ENCODE assay signal across 9 cellular contexts in the genomic region with DNA sequence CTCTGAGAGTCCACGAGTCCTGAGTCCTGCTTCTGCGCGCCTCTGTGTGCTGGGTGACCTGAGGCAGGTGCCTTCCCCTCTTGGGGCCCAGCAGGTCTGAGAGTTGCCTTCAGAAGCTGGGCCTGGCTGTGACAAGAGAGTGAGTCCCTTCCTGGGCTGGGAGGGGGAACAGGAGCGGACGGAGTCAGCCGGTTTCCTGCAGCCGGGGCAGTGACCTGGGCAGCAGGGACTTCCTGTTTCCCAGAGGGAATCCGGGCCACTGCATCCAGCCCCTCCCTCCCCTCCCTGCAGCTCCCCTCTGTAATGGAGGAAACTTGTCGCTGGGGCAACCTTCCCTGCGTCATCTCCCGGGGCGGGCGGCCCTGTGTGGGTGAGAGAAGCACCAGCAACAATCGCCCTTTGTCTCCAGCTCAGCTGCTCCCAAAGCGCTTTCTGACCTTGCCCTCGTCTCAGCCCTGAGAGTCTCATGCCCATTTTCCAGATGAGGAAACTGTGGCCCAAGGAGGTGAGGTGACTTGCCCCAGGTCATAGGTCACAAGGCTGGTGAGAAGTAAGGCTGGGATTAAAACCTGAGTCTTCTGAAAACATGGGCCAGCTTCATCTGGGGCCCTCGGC.
A peak's percentile ranks its signal among the peaks of the same experiment; 100 is the strongest.
DNase-seq lines count a peak whose midpoint lies in the region; ATAC-seq, FAIRE-seq and TF ChIP-seq lines count a peak whose summit lies in the region.
"Had no signal": no experiment of that assay in that cellular context is flagged by ENCODE, and none has a peak within 500 bp of the region (broad histone marks: within the 10 kb centered on the region; RNA-seq: fewer than 3 reads in every experiment).

No MANE protein-coding gene starts in this region.

- CTCF ChIA-PET in HCT116 (lab: Charles Lee), result no interaction called here

- no TSS peak for BruUV-seq in HCT116 (replicated peaks; lab: Mats Ljungman, UMichigan)

- H3K27ac ChIP-seq in HCT116 (ENCODE audit: low read depth, low read length) (no peak overlapping the region), astrocyte (ENCODE audit: low read depth, low read length) (peak overlapping the region; percentile 40), iPS-20b (ENCODE audit: low read length) (peak overlapping the region; percentile 13), GM23248 (no peak overlapping the region)

- no peak overlapping the region for H2AFZ ChIP-seq in HCT116 (ENCODE audit: low read depth, low read length, poor library complexity, severe bottlenecking)
- peak overlapping the region; percentile 90 for H2AFZ ChIP-seq in astrocyte (ENCODE audit: low read depth, low read length)
- no peak overlapping the region for H2AFZ ChIP-seq in GM23248

- peaks cover 27% of the 10 kb centered on the region for H3K27me3 Mint-ChIP-seq in astrocyte (ENCODE audit: low read depth, unreplicated experiment)

- H3K9me2 ChIP-seq in HCT116 (ENCODE audit: insufficient read depth) (no peaks in the 10 kb centered on the region), GM23248 (ENCODE audit: insufficient read depth) (no peaks in the 10 kb centered on the region)

- ATAC-seq in HCT116 (peak; percentile 19; the same call in 1 of the 2 replicates), GM19452 (IDR thresholded peaks at IDR 0.05; ENCODE audit: unreplicated experiment) (no peak)

- TF ChIP-seq POLR2A in HCT116 (IDR thresholded peaks at IDR 0.05; ENCODE audit: borderline replicate concordance, extremely low read depth, insufficient read depth, insufficient read length), result no peak

- H3K9me3 ChIP-seq in HCT116 (ENCODE audit: control insufficient read depth in 1 of 2, insufficient read depth in 1 of 2, low read depth in 1 of 2, low read length in 2 of 2) (no peaks in the 10 kb centered on the region), astrocyte (ENCODE audit: insufficient read depth, low read depth, low read length) (no peaks in the 10 kb centered on the region), iPS-20b (ENCODE audit: insufficient read depth, low read depth, low read length) (no peaks in the 10 kb centered on the region), GM23248 (ENCODE audit: low read depth) (no peaks in the 10 kb centered on the region)

- H3K4me2 ChIP-seq in HCT116 (ENCODE audit: low read length) (no peak overlapping the region), astrocyte (ENCODE audit: low read length) (peak overlapping the region; percentile 63), GM23248 (ENCODE audit: unreplicated experiment) (no peak overlapping the region)

- H3K4me1 Mint-ChIP-seq in astrocyte (ENCODE audit: low read depth, unreplicated experiment), result peaks cover 8% of the 10 kb centered on the region

- H3K4me3 ChIP-seq in HCT116 (replicated peaks in 1 of 2; ENCODE audit: low read depth in 1 of 2, low read length in 2 of 2) (no peak overlapping the region), astrocyte (ENCODE audit: insufficient read depth, low read depth, low read length) (no peak overlapping the region), iPS-20b (ENCODE audit: low read length) (no peak overlapping the region), retinal pigment epithelial cell (ENCODE audit: low read length) (no peak overlapping the region), GM23248 (no peak overlapping the region)

- H4K20me1 ChIP-seq in HCT116 (ENCODE audit: insufficient read depth), result no peaks in the 10 kb centered on the region
- H4K20me1 ChIP-seq in astrocyte (ENCODE audit: insufficient read depth, low read length), result no peaks in the 10 kb centered on the region
- H4K20me1 ChIP-seq in GM23248 (ENCODE audit: insufficient read depth), result no peaks in the 10 kb centered on the region

- no peaks in the 10 kb centered on the region for H3F3A ChIP-seq in GM23248 (ENCODE audit: insufficient read depth)

- peak overlapping the region; percentile 14 for H3K27ac Mint-ChIP-seq in astrocyte (ENCODE audit: unreplicated experiment)

- 81 to 83% methylated on average over 16 to 17 of the region's 17 CpGs for WGBS in GM23248 (ENCODE audit: low coverage in 1 of 2, low lambda C conversion rate in 2 of 2, missing lambda C conversion rate in 2 of 2), 2 experiments

- no peaks in the 10 kb centered on the region for H3K4me1 ChIP-seq in HCT116 (ENCODE audit: control insufficient read depth in 1 of 2, insufficient read depth in 2 of 2, low read length in 2 of 2)
- peaks cover 11% of the 10 kb centered on the region for H3K4me1 ChIP-seq in astrocyte (ENCODE audit: insufficient read depth, low read length)
- H3K4me1 ChIP-seq in iPS-20b (ENCODE audit: insufficient read depth, low read length), result peaks cover 19% of the 10 kb centered on the region
- no peaks in the 10 kb centered on the region for H3K4me1 ChIP-seq in GM23248 (ENCODE audit: insufficient read depth)

- POLR2A ChIA-PET in HCT116 (lab: Charles Lee), result no interaction called here

- in situ Hi-C loops in GM23248 (cut with MboI), result no loop called here

- no peaks in the 10 kb centered on the region for H3K9me3 Mint-ChIP-seq in astrocyte (ENCODE audit: unreplicated experiment)

- no peak overlapping the region for H3K4me3 Mint-ChIP-seq in astrocyte (ENCODE audit: unreplicated experiment)

- H3K79me2 ChIP-seq in HCT116 (ENCODE audit: insufficient read depth, low read length) (no peaks in the 10 kb centered on the region), astrocyte (ENCODE audit: insufficient read depth, low read length) (no peaks in the 10 kb centered on the region), GM23248 (ENCODE audit: insufficient read depth) (no peaks in the 10 kb centered on the region)

- H3K27me3 ChIP-seq in HCT116 (ENCODE audit: insufficient read depth, low read length) (peaks cover 29% of the 10 kb centered on the region; the same call in 1 of the 2 replicates), astrocyte (ENCODE audit: insufficient read depth, low read length) (peaks cover 7% of the 10 kb centered on the region), iPS-20b (ENCODE audit: insufficient read depth, low read length) (no peaks in the 10 kb centered on the region), GM23248 (replicated peaks; ENCODE audit: insufficient read depth) (peaks cover 33% of the 10 kb centered on the region)

- TF ChIP-seq RAD21 in HCT116 (IDR thresholded peaks at IDR 0.05; ENCODE audit: low read depth), result no peak

- DNase-seq in HCT116 (ENCODE audit: low read depth, low spot score) (no peak), astrocyte (ENCODE audit: low read depth) (peak; percentile 73), retinal pigment epithelial cell (ENCODE audit: low read depth) (peak; percentile 71), NCI-H2196 (lab: John Stamatoyannopoulos, UW; ENCODE audit: unreplicated experiment) (no peak), NCI-H1694 (lab: John Stamatoyannopoulos, UW) (no peak), GM23248 (no peak)

- H3K36me3 ChIP-seq in HCT116 (ENCODE audit: control insufficient read depth in 1 of 2, insufficient read depth in 2 of 2, low read length in 2 of 2) (no peaks in the 10 kb centered on the region), astrocyte (ENCODE audit: insufficient read depth, low read length) (no peaks in the 10 kb centered on the region), iPS-20b (ENCODE audit: insufficient read depth, low read depth, low read length) (no peaks in the 10 kb centered on the region), GM23248 (ENCODE audit: low read depth) (no peaks in the 10 kb centered on the region)

- intact Hi-C loops in HCT116 (cut with micrococcal nuclease), result no loop called here

- RAD21 ChIA-PET in HCT116 (lab: Charles Lee; ENCODE audit: low non-redundant PET in 1 of 2, low total read pairs in 2 of 2, uncharacterized antibody in 2 of 2, unreplicated experiment in 2 of 2), result no interaction called here

- H3K36me3 Mint-ChIP-seq in astrocyte (ENCODE audit: low read depth, unreplicated experiment), result peaks cover 2% of the 10 kb centered on the region

- no peak for FAIRE-seq in astrocyte (lab: Jason Lieb, UNC)
- FAIRE-seq: keratinocyte had no signal

- H3K9ac ChIP-seq in HCT116 (ENCODE audit: low read length), result no peak overlapping the region
- peak overlapping the region; percentile 44 for H3K9ac ChIP-seq in astrocyte (ENCODE audit: low read length)
- H3K9ac ChIP-seq in iPS-20b (ENCODE audit: low read depth, low read length), result no peak overlapping the region
- no peak overlapping the region for H3K9ac ChIP-seq in GM23248

- TF ChIP-seq CTCF in HCT116 (IDR thresholded peaks at IDR 0.05 in 2 of 3, conservative IDR thresholded peaks at IDR 0.05 in 1 of 3; ENCODE audit: borderline replicate concordance in 1 of 3, insufficient read depth in 1 of 3, low read depth in 2 of 3, low read length in 2 of 3), result no peak
- TF ChIP-seq CTCF in astrocyte (IDR thresholded peaks at IDR 0.05; ENCODE audit: insufficient read depth, low read depth, low read length), result no peak
- TF ChIP-seq CTCF in retinal pigment epithelial cell (conservative IDR thresholded peaks at IDR 0.05; ENCODE audit: low read depth, low read length), result no peak

TF ChIP-seq in HCT116, 20 proteins besides CTCF, POLR2A, EP300 and RAD21:
- TF ChIP-seq ZFX (IDR thresholded peaks at IDR 0.05) (no peak), ELF1 (IDR thresholded peaks at IDR 0.05; ENCODE audit: borderline replicate concordance, low read depth) (no peak), CEBPB (IDR thresholded peaks at IDR 0.05; ENCODE audit: low read depth) (no peak)
TF ChIP-seq in HCT116: peak in this region for 0.

Comparison
In these comparisons a context has a peak if more than half of its experiments do, and no peak if none do; other contexts are left out.
1. DNase-seq: peak in astrocyte (single experiment) and retinal pigment epithelial cell (single experiment); none in HCT116 (single experiment), NCI-H2196 (single experiment), NCI-H1694 (single experiment) and GM23248 (single experiment).
2. H3K27ac ChIP-seq: peak in astrocyte (single experiment) and iPS-20b (single experiment); none in HCT116 (single experiment) and GM23248 (single experiment).